In genomic region chr5:18252559-18252958, GRCh38 we compare ENCODE assay signal across 11 cellular contexts.
"Had no signal": no experiment of that assay in that cellular context is flagged by ENCODE, and none has a peak within 500 bp of the region (broad histone marks: within the 10 kb centered on the region; RNA-seq: fewer than 3 reads in every experiment).

No MANE protein-coding gene starts in this region.

- H3K27ac ChIP-seq: GM23248 had no signal

- H3K9me3 ChIP-seq: HAP-1 had no signal

- H3K36me3 ChIP-seq: HAP-1 had no signal

- FAIRE-seq: H1, H54 had no signal

- H2AFZ ChIP-seq: GM23248, GM23338 had no signal

- H3K4me1 ChIP-seq: HAP-1 had no signal

- DNase-seq: GM23248, GOT3, H7, H9, HCEC 1CT, HFFc6 had no signal

- H3K4me3 ChIP-seq: GM23248, GM23338, HAP-1 had no signal

- H3K4me2 ChIP-seq: GM23338 had no signal

- H3K9ac ChIP-seq: GM23248 had no signal

- ATAC-seq: GM23338, HCT116 had no signal
